ENCODE assay signal across 7 cellular contexts in genomic region chr7:7641129-7641663, GRCh38. TPM values are rescaled to one million over a fixed set of nuclear protein-coding genes. Genes with fewer than 3 reads are reported as not detected.
DNase-seq lines count a peak whose midpoint lies in the region; ATAC-seq and TF ChIP-seq lines count a peak whose summit lies in the region.

No MANE protein-coding gene starts in this region.

- 3 to 4% methylated on average over 22 of the region's 22 CpGs for WGBS in body of pancreas, 2 donors

- H3K27ac ChIP-seq in body of pancreas (peak overlapping the region; percentile 89 to 98 (median 94)), thoracic aorta (peak overlapping the region; percentile 67 to 85)

- H3K27me3 ChIP-seq in Loucy (ENCODE audit: insufficient read depth, low read length, poor library complexity, severe bottlenecking) (no peaks in the 10 kb centered on the region), body of pancreas (no peaks in the 10 kb centered on the region), thoracic aorta (replicated peaks; ENCODE audit: insufficient read depth) (no peaks in the 10 kb centered on the region)

- H3K9me2 ChIP-seq in Loucy (replicated peaks; ENCODE audit: low read depth, low read length), result no peaks in the 10 kb centered on the region

- H3F3A ChIP-seq in Loucy (ENCODE audit: low read depth), result no peaks in the 10 kb centered on the region

- H3K4me1 ChIP-seq in Loucy (ENCODE audit: insufficient read depth, low read length, poor library complexity, severe bottlenecking) (peaks cover 31% of the 10 kb centered on the region), body of pancreas (peaks cover 23% of the 10 kb centered on the region), thoracic aorta (ENCODE audit: control insufficient read depth in 1 of 2, low read depth in 2 of 2) (peaks cover 4 to 24% of the 10 kb centered on the region in 2 donors)

- no peak for TF ChIP-seq POLR2A in body of pancreas (IDR thresholded peaks at IDR 0.05)

- peaks cover 49% of the 10 kb centered on the region for H3K79me2 ChIP-seq in Loucy (ENCODE audit: insufficient read depth, low read length)

- H3K9me3 ChIP-seq in Loucy (ENCODE audit: insufficient read depth, low read depth, low read length), result no peaks in the 10 kb centered on the region
- no peaks in the 10 kb centered on the region for H3K9me3 ChIP-seq in body of pancreas
- no peaks in the 10 kb centered on the region for H3K9me3 ChIP-seq in thoracic aorta

- intact Hi-C loops in body of pancreas (cut with DNase I), result no loop called here

- H3K36me3 ChIP-seq in Loucy (ENCODE audit: insufficient read depth, low read length), result no peaks in the 10 kb centered on the region
- no peaks in the 10 kb centered on the region for H3K36me3 ChIP-seq in body of pancreas (replicated peaks in 1 of 2; ENCODE audit: insufficient read depth in 1 of 2, low read depth in 2 of 2)
- H3K36me3 ChIP-seq in thoracic aorta, result no peaks in the 10 kb centered on the region

- no peak for DNase-seq in GM12865 (ENCODE audit: low read depth)
- peak in 2 of 4 donors; percentile 14 to 35 for DNase-seq in body of pancreas
- DNase-seq in left lobe of liver (ENCODE audit: low spot score), result peak; percentile 48
- DNase-seq in thoracic aorta (ENCODE audit: low spot score), result no peak
- DNase-seq in GM19238 (ENCODE audit: insufficient read length, low spot score), result no peak

- peak overlapping the region; percentile 85 for H3K4me2 ChIP-seq in Loucy (ENCODE audit: low read depth, low read length, poor library complexity, severe bottlenecking)

- H3K4me3 ChIP-seq in GM12865 (ENCODE audit: low read depth, low read length) (peak overlapping the region; percentile 77), Loucy (ENCODE audit: low read length, poor library complexity, severe bottlenecking) (peak overlapping the region; percentile 80), body of pancreas (peak overlapping the region; percentile 53 to 73), thoracic aorta (peak overlapping the region; percentile 91)

- TF ChIP-seq CTCF in GM12865 (IDR thresholded peaks at IDR 0.05; ENCODE audit: insufficient read depth, low read depth, low read length, missing control alignments) (no peak), Loucy (conservative IDR thresholded peaks at IDR 0.05; ENCODE audit: low read length) (peak; percentile 17; the same call in 1 of the 2 replicates), body of pancreas (IDR thresholded peaks at IDR 0.05) (no peak), thoracic aorta (IDR thresholded peaks at IDR 0.05) (no peak)

- H4K20me1 ChIP-seq in Loucy (ENCODE audit: insufficient read depth, low read length, poor library complexity, severe bottlenecking), result no peaks in the 10 kb centered on the region

- peak; percentile 5 for ATAC-seq in GM21619 (IDR thresholded peaks at IDR 0.05; ENCODE audit: unreplicated experiment)
- peak; percentile 6 for ATAC-seq in body of pancreas
- peak; percentile 1 for ATAC-seq in left lobe of liver
- ATAC-seq in thoracic aorta (ENCODE audit: insufficient number of reproducible peaks, low FRiP score, low read depth), result no peak

- H2AFZ ChIP-seq in Loucy (ENCODE audit: low read length), result peak overlapping the region; percentile 86

- peak overlapping the region; percentile 82 for H3K9ac ChIP-seq in Loucy (ENCODE audit: low read depth, low read length, poor library complexity, severe bottlenecking)

RNA-seq across cellular contexts. Expression of gene UMAD1, which starts 0.6 kb away (rescaled TPM):
- total RNA-seq in body of pancreas, result 10 to 100 TPM; 15.8 to 34.8 TPM
- 7.8 TPM for total RNA-seq in left lobe of liver
- 10 to 100 TPM; 12.9 to 23.9 TPM for total RNA-seq in thoracic aorta
